ENCODE assay signal across 8 cellular contexts in genomic region chr2:170073288-170073687, GRCh38.
A peak's percentile ranks its signal among the peaks of the same experiment; 100 is the strongest.
DNase-seq lines count a peak whose midpoint lies in the region; ATAC-seq and TF ChIP-seq lines count a peak whose summit lies in the region.

No MANE protein-coding gene starts in this region.

- peaks cover 6% of the 10 kb centered on the region for H3K4me1 Mint-ChIP-seq in HFFc6 (ENCODE audit: low read depth)

- no peak overlapping the region for H3K27ac ChIP-seq in mammary epithelial cell (ENCODE audit: insufficient read depth, low read depth, low read length)

- BruUV-seq in mammary epithelial cell (replicated peaks; lab: Mats Ljungman, UMichigan), result no TSS peak

- H3K79me2 ChIP-seq in mammary epithelial cell (ENCODE audit: insufficient read depth, low read length), result no peaks in the 10 kb centered on the region

- in situ Hi-C loops in mammary epithelial cell (cut with MboI; ENCODE audit: low sequenced_read_pairs in 2 of 2), result no loop called here

- no peak for TF ChIP-seq CTCF in HFFc6 (IDR thresholded peaks at IDR 0.05)
- TF ChIP-seq CTCF in mammary epithelial cell (conservative IDR thresholded peaks at IDR 0.05 in 1 of 2, IDR thresholded peaks at IDR 0.05 in 1 of 2; ENCODE audit: extremely low read depth in 1 of 2, insufficient read depth in 1 of 2, low read depth in 1 of 2, low read length in 2 of 2), result no peak

- H4K20me1 ChIP-seq in mammary epithelial cell (ENCODE audit: insufficient read depth, low read length), result no peaks in the 10 kb centered on the region

- no peak overlapping the region for H3K27ac Mint-ChIP-seq in HFFc6

- no peaks in the 10 kb centered on the region for H3K9me3 ChIP-seq in mammary epithelial cell (replicated peaks; ENCODE audit: insufficient read depth, low read length)

- H3K27me3 Mint-ChIP-seq in HFFc6 (ENCODE audit: insufficient read depth), result no peaks in the 10 kb centered on the region

- H3K27me3 ChIP-seq in mammary epithelial cell (ENCODE audit: insufficient read depth, low read length), result no peaks in the 10 kb centered on the region

- H3K4me1 ChIP-seq in mammary epithelial cell (ENCODE audit: insufficient read depth, low read length), result peaks cover 8% of the 10 kb centered on the region

- WGBS in mammary epithelial cell (ENCODE audit: low coverage, missing lambda C conversion rate), result 0% methylated on average over 2 of the region's 2 CpGs

- peak overlapping the region; percentile 26 for H3K4me2 ChIP-seq in mammary epithelial cell (ENCODE audit: insufficient read depth, low read depth, low read length)

- DNase-seq in A172 (ENCODE audit: low spot score) (peak; percentile 34), HFFc6 (peak; percentile 16), mammary epithelial cell (peak; percentile 82), left colon (peak in 1 of 2 donors; percentile 33), NCI-H2081 treated with DMSO at 0.1 percent for 48 hours (lab: John Stamatoyannopoulos, UW) (no peak), kidney glomerular epithelial cell (lab: John Stamatoyannopoulos, UW) (no peak)

- H3K9ac ChIP-seq in mammary epithelial cell (ENCODE audit: insufficient read depth, low read length), result no peak overlapping the region

- CTCF ChIA-PET in mammary epithelial cell (lab: Charles Lee; ENCODE audit: low non-redundant PET), result no interaction called here

- peaks cover 50% of the 10 kb centered on the region for H3K36me3 Mint-ChIP-seq in HFFc6 (ENCODE audit: low read depth)

- H2AFZ ChIP-seq in mammary epithelial cell (ENCODE audit: low read depth, low read length), result no peak overlapping the region

- intact Hi-C loops in mammary epithelial cell (cut with micrococcal nuclease), result no loop called here
- intact Hi-C loops in left colon (cut with DNase I, micrococcal nuclease), result no loop called here

- dilution Hi-C loops in mammary epithelial cell (cut with HindIII; ENCODE audit: low sequenced_read_pairs), result no loop called here

- peaks cover 2% of the 10 kb centered on the region for H3K36me3 ChIP-seq in mammary epithelial cell (ENCODE audit: insufficient read depth, low read length)

- no peak overlapping the region for H3K4me3 ChIP-seq in mammary epithelial cell (replicated peaks in 1 of 3; ENCODE audit: insufficient read depth in 1 of 3, low read depth in 2 of 3, low read length in 3 of 3)

- peaks cover 8% of the 10 kb centered on the region; the same call in 1 of the 2 replicates for H3K9me3 Mint-ChIP-seq in HFFc6

- ATAC-seq in left colon (peak; percentile 51), HG02588 (IDR thresholded peaks at IDR 0.05; ENCODE audit: unreplicated experiment) (no peak), HG03039 (IDR thresholded peaks at IDR 0.05; ENCODE audit: unreplicated experiment) (no peak)

- H3K4me3 Mint-ChIP-seq in HFFc6, result no peak overlapping the region

Comparison
In these comparisons a context has a peak if more than half of its experiments do, and no peak if none do; other contexts are left out.
1. DNase-seq: peak in A172 (single experiment), HFFc6 (single experiment) and mammary epithelial cell (single experiment); none in NCI-H2081 treated with DMSO at 0.1 percent for 48 hours (single experiment) and kidney glomerular epithelial cell (single experiment).